1 cellular context compared by ENCODE assay signal in genomic region chr16:30095166-30096078, GRCh38.
TF ChIP-seq lines count a peak whose summit lies in the region.

No MANE protein-coding gene starts in this region.

TF ChIP-seq in HEK293, 187 proteins besides CTCF, POLR2A, EP300 and RAD21 (continued from another document):
- TF ChIP-seq, protein P1, sequence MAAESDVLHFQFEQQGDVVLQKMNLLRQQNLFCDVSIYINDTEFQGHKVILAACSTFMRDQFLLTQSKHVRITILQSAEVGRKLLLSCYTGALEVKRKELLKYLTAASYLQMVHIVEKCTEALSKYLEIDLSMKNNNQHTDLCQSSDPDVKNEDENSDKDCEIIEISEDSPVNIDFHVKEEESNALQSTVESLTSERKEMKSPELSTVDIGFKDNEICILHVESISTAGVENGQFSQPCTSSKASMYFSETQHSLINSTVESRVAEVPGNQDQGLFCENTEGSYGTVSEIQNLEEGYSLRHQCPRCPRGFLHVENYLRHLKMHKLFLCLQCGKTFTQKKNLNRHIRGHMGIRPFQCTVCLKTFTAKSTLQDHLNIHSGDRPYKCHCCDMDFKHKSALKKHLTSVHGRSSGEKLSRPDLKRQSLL (tag by site-specific recombination; IDR thresholded peaks at IDR 0.05) = no peak
- TF ChIP-seq ZNF114 (tag by site-specific recombination; IDR thresholded peaks at IDR 0.05) (no peak), ZNF645 (tag by site-specific recombination; IDR thresholded peaks at IDR 0.05) (no peak), ZNF214 (tag by site-specific recombination; IDR thresholded peaks at IDR 0.05; ENCODE audit: borderline replicate concordance) (no peak), ZBTB8A (tag by site-specific recombination; IDR thresholded peaks at IDR 0.05) (peak; percentile 61), RBAK (tag by site-specific recombination; IDR thresholded peaks at IDR 0.05) (no peak), ZNF24 (tag by site-specific recombination; IDR thresholded peaks at IDR 0.05) (no peak), ZNF335 (tag by site-specific recombination; conservative IDR thresholded peaks at IDR 0.05) (no peak), ZNF624 (tag by site-specific recombination; IDR thresholded peaks at IDR 0.05) (no peak), ZBTB7A (tag by site-specific recombination; IDR thresholded peaks at IDR 0.05; ENCODE audit: low read depth) (peak; percentile 41; the same call in 1 of the 2 replicates), ZNF239 (tag by site-specific recombination; IDR thresholded peaks at IDR 0.05) (no peak), ZNF324 (tag by site-specific recombination; IDR thresholded peaks at IDR 0.05) (no peak), ZNF654 (tag by site-specific recombination; IDR thresholded peaks at IDR 0.05; ENCODE audit: low read depth) (no peak), ZNF660 (tag by site-specific recombination; IDR thresholded peaks at IDR 0.05) (no peak), ZIC2 (tag by site-specific recombination; IDR thresholded peaks at IDR 0.05) (peak; percentile 36), YY1 (tag by site-specific recombination; IDR thresholded peaks at IDR 0.05) (no peak), ZBTB49 (tag by site-specific recombination; IDR thresholded peaks at IDR 0.05; ENCODE audit: low read depth) (no peak), ZXDB (tag by site-specific recombination; IDR thresholded peaks at IDR 0.05) (no peak), KLF16 (tag by site-specific recombination; IDR thresholded peaks at IDR 0.05) (no peak), ZFHX2 (tag by site-specific recombination; conservative IDR thresholded peaks at IDR 0.05) (peak; percentile 75)
- TF ChIP-seq, protein P2, sequence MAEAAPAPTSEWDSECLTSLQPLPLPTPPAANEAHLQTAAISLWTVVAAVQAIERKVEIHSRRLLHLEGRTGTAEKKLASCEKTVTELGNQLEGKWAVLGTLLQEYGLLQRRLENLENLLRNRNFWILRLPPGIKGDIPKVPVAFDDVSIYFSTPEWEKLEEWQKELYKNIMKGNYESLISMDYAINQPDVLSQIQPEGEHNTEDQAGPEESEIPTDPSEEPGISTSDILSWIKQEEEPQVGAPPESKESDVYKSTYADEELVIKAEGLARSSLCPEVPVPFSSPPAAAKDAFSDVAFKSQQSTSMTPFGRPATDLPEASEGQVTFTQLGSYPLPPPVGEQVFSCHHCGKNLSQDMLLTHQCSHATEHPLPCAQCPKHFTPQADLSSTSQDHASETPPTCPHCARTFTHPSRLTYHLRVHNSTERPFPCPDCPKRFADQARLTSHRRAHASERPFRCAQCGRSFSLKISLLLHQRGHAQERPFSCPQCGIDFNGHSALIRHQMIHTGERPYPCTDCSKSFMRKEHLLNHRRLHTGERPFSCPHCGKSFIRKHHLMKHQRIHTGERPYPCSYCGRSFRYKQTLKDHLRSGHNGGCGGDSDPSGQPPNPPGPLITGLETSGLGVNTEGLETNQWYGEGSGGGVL (tag by site-specific recombination; IDR thresholded peaks at IDR 0.05) = no peak
- TF ChIP-seq, protein P3, sequence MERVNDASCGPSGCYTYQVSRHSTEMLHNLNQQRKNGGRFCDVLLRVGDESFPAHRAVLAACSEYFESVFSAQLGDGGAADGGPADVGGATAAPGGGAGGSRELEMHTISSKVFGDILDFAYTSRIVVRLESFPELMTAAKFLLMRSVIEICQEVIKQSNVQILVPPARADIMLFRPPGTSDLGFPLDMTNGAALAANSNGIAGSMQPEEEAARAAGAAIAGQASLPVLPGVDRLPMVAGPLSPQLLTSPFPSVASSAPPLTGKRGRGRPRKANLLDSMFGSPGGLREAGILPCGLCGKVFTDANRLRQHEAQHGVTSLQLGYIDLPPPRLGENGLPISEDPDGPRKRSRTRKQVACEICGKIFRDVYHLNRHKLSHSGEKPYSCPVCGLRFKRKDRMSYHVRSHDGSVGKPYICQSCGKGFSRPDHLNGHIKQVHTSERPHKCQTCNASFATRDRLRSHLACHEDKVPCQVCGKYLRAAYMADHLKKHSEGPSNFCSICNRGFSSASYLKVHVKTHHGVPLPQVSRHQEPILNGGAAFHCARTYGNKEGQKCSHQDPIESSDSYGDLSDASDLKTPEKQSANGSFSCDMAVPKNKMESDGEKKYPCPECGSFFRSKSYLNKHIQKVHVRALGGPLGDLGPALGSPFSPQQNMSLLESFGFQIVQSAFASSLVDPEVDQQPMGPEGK (tag by site-specific recombination; IDR thresholded peaks at IDR 0.05) = peak; percentile 38; the same call in 1 of the 2 replicates
- TF ChIP-seq, protein P4, sequence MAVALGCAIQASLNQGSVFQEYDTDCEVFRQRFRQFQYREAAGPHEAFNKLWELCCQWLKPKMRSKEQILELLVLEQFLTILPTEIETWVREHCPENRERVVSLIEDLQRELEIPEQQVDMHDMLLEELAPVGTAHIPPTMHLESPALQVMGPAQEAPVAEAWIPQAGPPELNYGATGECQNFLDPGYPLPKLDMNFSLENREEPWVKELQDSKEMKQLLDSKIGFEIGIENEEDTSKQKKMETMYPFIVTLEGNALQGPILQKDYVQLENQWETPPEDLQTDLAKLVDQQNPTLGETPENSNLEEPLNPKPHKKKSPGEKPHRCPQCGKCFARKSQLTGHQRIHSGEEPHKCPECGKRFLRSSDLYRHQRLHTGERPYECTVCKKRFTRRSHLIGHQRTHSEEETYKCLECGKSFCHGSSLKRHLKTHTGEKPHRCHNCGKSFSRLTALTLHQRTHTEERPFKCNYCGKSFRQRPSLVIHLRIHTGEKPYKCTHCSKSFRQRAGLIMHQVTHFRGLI (tag by site-specific recombination; IDR thresholded peaks at IDR 0.05) = 0 out of 2 replicates have a peak, but pooled peaks have one; percentile 44
- TF ChIP-seq, protein P5, sequence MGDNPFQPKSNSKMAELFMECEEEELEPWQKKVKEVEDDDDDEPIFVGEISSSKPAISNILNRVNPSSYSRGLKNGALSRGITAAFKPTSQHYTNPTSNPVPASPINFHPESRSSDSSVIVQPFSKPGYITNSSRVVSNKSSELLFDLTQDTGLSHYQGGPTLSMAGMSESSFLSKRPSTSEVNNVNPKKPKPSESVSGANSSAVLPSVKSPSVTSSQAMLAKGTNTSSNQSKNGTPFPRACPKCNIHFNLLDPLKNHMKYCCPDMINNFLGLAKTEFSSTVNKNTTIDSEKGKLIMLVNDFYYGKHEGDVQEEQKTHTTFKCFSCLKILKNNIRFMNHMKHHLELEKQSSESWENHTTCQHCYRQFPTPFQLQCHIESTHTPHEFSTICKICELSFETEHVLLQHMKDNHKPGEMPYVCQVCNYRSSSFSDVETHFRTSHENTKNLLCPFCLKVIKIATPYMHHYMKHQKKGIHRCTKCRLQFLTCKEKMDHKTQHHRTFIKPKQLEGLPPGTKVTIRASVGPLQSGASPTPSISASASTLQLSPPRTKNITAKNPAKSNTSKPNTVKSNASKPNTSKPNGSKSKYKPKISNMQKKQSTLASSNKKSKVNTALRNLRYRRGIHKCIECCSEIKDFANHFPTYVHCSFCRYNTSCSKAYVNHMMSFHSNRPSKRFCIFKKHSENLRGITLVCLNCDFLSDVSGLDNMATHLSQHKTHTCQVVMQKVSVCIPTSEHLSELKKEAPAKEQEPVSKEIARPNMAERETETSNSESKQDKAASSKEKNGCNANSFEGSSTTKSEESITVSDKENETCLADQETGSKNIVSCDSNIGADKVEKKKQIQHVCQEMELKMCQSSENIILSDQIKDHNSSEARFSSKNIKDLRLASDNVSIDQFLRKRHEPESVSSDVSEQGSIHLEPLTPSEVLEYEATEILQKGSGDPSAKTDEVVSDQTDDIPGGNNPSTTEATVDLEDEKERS (tag by site-specific recombination; IDR thresholded peaks at IDR 0.05) = no peak
